9 cellular contexts compared by ENCODE assay signal in genomic region chr2:201261471-201261870, GRCh38. TPM values are rescaled to one million over a fixed set of nuclear protein-coding genes. Genes with fewer than 3 reads are reported as not detected.
A peak's percentile ranks its signal among the peaks of the same experiment; 100 is the strongest.
DNase-seq lines count a peak whose midpoint lies in the region; ATAC-seq and TF ChIP-seq lines count a peak whose summit lies in the region.
"Had no signal": no experiment of that assay in that cellular context is flagged by ENCODE, and none has a peak within 500 bp of the region (broad histone marks: within the 10 kb centered on the region; RNA-seq: fewer than 3 reads in every experiment).

No MANE protein-coding gene starts in this region.

- intact Hi-C loops in left colon (cut with DNase I, micrococcal nuclease) = no loop called here

- DNase-seq in NB4 (ENCODE audit: low read depth) = peak; percentile 33
- DNase-seq in activated CD8-positive, alpha-beta memory T cell treated with anti-CD3 and anti-CD28 coated beads, Interleukin-2, amount 50 U/mL, for 4 hours = peak; percentile 38
- peak; percentile 60 to 61 for DNase-seq in left colon
- no peak for DNase-seq in hypothalamus (lab: John Stamatoyannopoulos, UW)
- DNase-seq in occipital lobe (lab: John Stamatoyannopoulos, UW) = no peak
- DNase-seq: brain microvascular endothelial cell had no signal

- no peak for TF ChIP-seq CTCF in NB4 (IDR thresholded peaks at IDR 0.05; ENCODE audit: low read depth, low read length)

- H3K27ac Mint-ChIP-seq in stimulated activated naive CD8-positive, alpha-beta T cell treated with anti-CD3 and anti-CD28 coated beads, Interleukin-15, Interleukin-2, amounts not matched to agents 100 ng/mL and 50 ng/mL, for 24 hours = peak overlapping the region; percentile 99

- H3K4me3 Mint-ChIP-seq in stimulated activated naive CD8-positive, alpha-beta T cell treated with anti-CD3 and anti-CD28 coated beads, Interleukin-15, Interleukin-2, amounts not matched to agents 100 ng/mL and 50 ng/mL, for 24 hours = peak overlapping the region; percentile 99

- no peaks in the 10 kb centered on the region for H3K9me3 Mint-ChIP-seq in stimulated activated naive CD8-positive, alpha-beta T cell treated with anti-CD3 and anti-CD28 coated beads, Interleukin-15, Interleukin-2, amounts not matched to agents 100 ng/mL and 50 ng/mL, for 24 hours

- peak overlapping the region; percentile 63 for H3K4me3 ChIP-seq in NB4 (ENCODE audit: low read depth, low read length)

- no peaks in the 10 kb centered on the region for H3K27me3 Mint-ChIP-seq in stimulated activated naive CD8-positive, alpha-beta T cell treated with anti-CD3 and anti-CD28 coated beads, Interleukin-15, Interleukin-2, amounts not matched to agents 100 ng/mL and 50 ng/mL, for 24 hours

- H3K4me1 Mint-ChIP-seq in stimulated activated naive CD8-positive, alpha-beta T cell treated with anti-CD3 and anti-CD28 coated beads, Interleukin-15, Interleukin-2, amounts not matched to agents 100 ng/mL and 50 ng/mL, for 24 hours (ENCODE audit: low read depth) = peaks cover 94% of the 10 kb centered on the region

- no peak for TF ChIP-seq POLR2A in NB4 (IDR thresholded peaks at IDR 0.05; ENCODE audit: extremely low read depth, insufficient read length)

- ATAC-seq in left colon (peak; percentile 22), esophagus mucosa (no peak), HG03280 (IDR thresholded peaks at IDR 0.05; ENCODE audit: unreplicated experiment) (no peak)

- peaks cover 23% of the 10 kb centered on the region for H3K36me3 Mint-ChIP-seq in stimulated activated naive CD8-positive, alpha-beta T cell treated with anti-CD3 and anti-CD28 coated beads, Interleukin-15, Interleukin-2, amounts not matched to agents 100 ng/mL and 50 ng/mL, for 24 hours (ENCODE audit: low read depth)

RNA-seq across cellular contexts. Expression of gene CASP8, which starts 1.1 kb away (rescaled TPM):
- total RNA-seq in left colon (10 to 100 TPM; 31.1 to 48.8 TPM), occipital lobe (2.2 TPM), esophagus mucosa (22.5 TPM)

Comparison
In these comparisons a context has a peak if more than half of its experiments do, and no peak if none do; other contexts are left out.
1. DNase-seq: peak in NB4 (single experiment), activated CD8-positive, alpha-beta memory T cell treated with anti-CD3 and anti-CD28 coated beads, Interleukin-2, amount 50 U/mL, for 4 hours (single experiment) and left colon (2 of 2); none in hypothalamus (0 of 51) and occipital lobe (single experiment).